ENCODE assay signal across 34 cellular contexts in genomic region chrX:11932423-11932822, GRCh38.
"Had no signal": no experiment of that assay in that cellular context is flagged by ENCODE, and none has a peak within 500 bp of the region (broad histone marks: within the 10 kb centered on the region; RNA-seq: fewer than 3 reads in every experiment).

No MANE protein-coding gene starts in this region.

- H3K27ac ChIP-seq: KMS-11 had no signal

- H3K9me3 ChIP-seq: MG63 had no signal

- H3K4me2 ChIP-seq: KMS-11 had no signal

- DNase-seq: Karpas-422, Kasumi-1, MG63, MM.1S, MV-4-11, NCI-H1048, NCI-H1092, NCI-H1092 treated with DMSO at 0.1 percent for 48 hours, NCI-H1105, NCI-H1105 treated with DMSO at 0.1 percent for 48 hours, NCI-H1417, NCI-H1417 treated with DMSO at 0.1 percent for 48 hours, NCI-H1436, NCI-H1436 treated with DMSO at 0.1 percent for 48 hours, NCI-H146, NCI-H1694, NCI-H1694 treated with DMSO at 0.1 percent for 48 hours, NCI-H187, NCI-H187 treated with DMSO at 0.1 percent for 48 hours, NCI-H1930, NCI-H2029, NCI-H2029 treated with DMSO at 0.1 percent for 48 hours, NCI-H2081, NCI-H2081 treated with DMSO at 0.1 percent for 48 hours, NCI-H2107, NCI-H2171, NCI-H2171 treated with DMSO at 0.1 percent for 48 hours, NCI-H2227 treated with DMSO at 0.1 percent for 48 hours, NCI-H226, NCI-H345, NCI-H446, NCI-H446 treated with DMSO at 0.1 percent for 48 hours, NCI-H510A had no signal

- H3K9ac ChIP-seq: KMS-11 had no signal

- H3K4me3 ChIP-seq: MG63 had no signal

- H3K27me3 ChIP-seq: MG63 had no signal

- H3K36me3 ChIP-seq: MG63 had no signal
